Comparison of ENCODE assay signal across 26 cellular contexts in the genomic region with DNA sequence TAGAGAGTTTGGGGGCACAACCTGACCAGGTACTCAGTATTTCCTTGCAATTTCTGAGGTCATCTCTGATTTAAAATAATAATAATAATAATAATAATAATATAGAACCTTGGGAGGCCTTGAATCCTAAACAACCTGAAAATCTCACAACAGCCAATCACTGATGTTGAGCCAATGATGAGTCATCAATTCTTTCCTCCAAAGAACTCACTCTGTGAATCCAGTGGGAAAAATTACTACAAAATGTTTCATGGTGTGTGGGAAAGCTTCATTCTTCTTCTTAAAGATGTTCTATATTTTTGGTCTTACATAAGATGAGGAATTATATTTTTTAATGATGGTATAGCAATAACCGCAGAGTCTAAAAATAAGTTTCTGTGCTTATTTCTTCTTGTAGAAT.
"Had no signal": no experiment of that assay in that cellular context is flagged by ENCODE, and none has a peak within 500 bp of the region (broad histone marks: within the 10 kb centered on the region; RNA-seq: fewer than 3 reads in every experiment).

No MANE protein-coding gene starts in this region.

- ATAC-seq: left colon; left lung; lower lobe of right lung; naive thymus-derived CD8-positive, alpha-beta T cell; pancreas; right cardiac atrium; stimulated activated effector memory CD8-positive, alpha-beta T cell treated with anti-CD3 and anti-CD28 coated beads, Interleukin-12 subunit alpha, Interleukin-12 subunit beta, amount 100 ng/mL, for 72 hours; stimulated activated naive CD8-positive, alpha-beta T cell treated with anti-CD3 and anti-CD28 coated beads, Interleukin-15, amount 100 ng/mL, for 72 hours had no signal

- DNase-seq: hypothalamus; immature natural killer cell; kidney; left colon; left lung; lower lobe of right lung; mammary epithelial cell; mesenchymal stem cell; naive thymus-derived CD8-positive, alpha-beta T cell; nucleus accumbens; pancreas; posterior cingulate gyrus; retina; right cardiac atrium; sigmoid colon; small intestine; spleen; stimulated activated CD4-positive, alpha-beta T cell treated with anti-CD3 and anti-CD28 coated beads, Interleukin-4, amount 100 ng/mL, for 24 hours; stimulated activated naive CD4-positive, alpha-beta T cell; stimulated activated naive CD8-positive, alpha-beta T cell treated with anti-CD3 and anti-CD28 coated beads, Interleukin-15, amount 100 ng/mL, for 72 hours; substantia nigra; uterus had no signal

- H3K9me3 ChIP-seq: lower lobe of right lung, pancreas, prostate gland, sigmoid colon, spleen, tibial nerve, uterus had no signal

- H3K27me3 ChIP-seq: left lung, pancreas, sigmoid colon, spleen, tibial nerve, uterus had no signal

- H3K4me3 ChIP-seq: left lung, lower lobe of right lung, pancreas, prostate gland, sigmoid colon, spleen, tibial nerve, uterus had no signal

- H3K4me1 ChIP-seq: left lung, lower lobe of right lung, pancreas, prostate gland, sigmoid colon, spleen, tibial nerve, uterus had no signal

- H3K27ac ChIP-seq: left lung, lower lobe of right lung, pancreas, prostate gland, sigmoid colon, spleen, tibial nerve, uterus had no signal

- FAIRE-seq: islet of Langerhans had no signal

- H3K36me3 ChIP-seq: left lung, lower lobe of right lung, pancreas, prostate gland, sigmoid colon, spleen, tibial nerve, uterus had no signal
